In the genomic region with DNA sequence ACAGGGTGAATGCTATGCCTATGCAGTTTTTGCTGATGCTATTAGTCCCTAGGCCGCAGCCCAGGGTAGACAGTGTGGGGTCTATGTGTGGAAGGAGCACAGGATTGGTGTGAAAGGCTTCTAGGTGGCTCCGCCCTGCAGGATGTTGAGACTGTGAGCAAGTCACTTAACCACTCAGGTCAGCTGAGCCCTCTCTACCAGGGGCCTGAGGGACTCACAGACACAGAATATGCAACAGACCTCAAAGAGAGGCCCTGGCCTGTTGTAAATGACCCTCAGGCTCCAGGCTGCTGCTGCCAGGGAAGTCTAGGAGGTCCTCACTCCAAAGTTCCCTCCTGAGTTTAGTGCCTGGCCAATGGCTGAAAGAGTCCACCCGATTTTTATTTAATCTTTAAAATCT, we compare ENCODE assay signal across 23 cellular contexts. TPM values are rescaled to one million over a fixed set of nuclear protein-coding genes. Genes with fewer than 3 reads are reported as not detected.
A peak's percentile ranks its signal among the peaks of the same experiment; 100 is the strongest.
DNase-seq lines count a peak whose midpoint lies in the region; ATAC-seq and TF ChIP-seq lines count a peak whose summit lies in the region.
"Had no signal": no experiment of that assay in that cellular context is flagged by ENCODE, and none has a peak within 500 bp of the region (broad histone marks: within the 10 kb centered on the region; RNA-seq: fewer than 3 reads in every experiment).

No MANE protein-coding gene starts in this region.

- H3K4me3 ChIP-seq in HCT116 (replicated peaks in 1 of 2; ENCODE audit: low read depth in 1 of 2, low read length in 2 of 2) (no peak overlapping the region), endodermal cell (ENCODE audit: low read length) (no peak overlapping the region), mesendoderm (ENCODE audit: low read length) (no peak overlapping the region)
- H3K4me3 ChIP-seq: adrenal gland, BLaER1, breast epithelium, coronary artery had no signal

- peak overlapping the region; percentile 40 for H3K4me2 ChIP-seq in HCT116 (ENCODE audit: low read length)
- H3K4me2 ChIP-seq in mesendoderm (ENCODE audit: low read length) = no peak overlapping the region
- H3K4me2 ChIP-seq: BLaER1 had no signal

- H3K36me3 Mint-ChIP-seq in endodermal cell (ENCODE audit: low read depth) = peaks cover 12% of the 10 kb centered on the region
- no peaks in the 10 kb centered on the region for H3K36me3 Mint-ChIP-seq in osteocyte (ENCODE audit: unreplicated experiment)

- peaks cover 49% of the 10 kb centered on the region for H3K4me1 Mint-ChIP-seq in endodermal cell
- H3K4me1 Mint-ChIP-seq in osteocyte (ENCODE audit: unreplicated experiment) = peaks cover 9% of the 10 kb centered on the region

- peak overlapping the region; percentile 90 for H2AFZ ChIP-seq in HCT116 (ENCODE audit: low read depth, low read length, poor library complexity, severe bottlenecking)

- intact Hi-C loops in HCT116 (cut with micrococcal nuclease) (no loop called here), Right ventricle myocardium superior (cut with DNase I) (no loop called here)

- CTCF ChIA-PET in HCT116 (lab: Charles Lee) = no interaction called here

- no TSS peak for BruUV-seq in HCT116 (replicated peaks; lab: Mats Ljungman, UMichigan)

- H2AK5ac ChIP-seq in mesendoderm (ENCODE audit: low read length) = no peak overlapping the region

- H3K9me2 ChIP-seq in HCT116 (ENCODE audit: insufficient read depth) = no peaks in the 10 kb centered on the region

- 80 to 91% methylated on average over 2 to 3 of the region's 3 CpGs for WGBS in endodermal cell (ENCODE audit: insufficient coverage in 1 of 2, insufficient read length in 1 of 2), 2 experiments
- WGBS in mesendoderm (ENCODE audit: extremely low coverage, insufficient coverage, low lambda C conversion rate) = no CpG with 5 or more reads among the region's 3 CpGs

- H3K9me3 Mint-ChIP-seq in endodermal cell = no peaks in the 10 kb centered on the region
- no peaks in the 10 kb centered on the region for H3K9me3 Mint-ChIP-seq in osteocyte (ENCODE audit: unreplicated experiment)
- H3K9me3 Mint-ChIP-seq: activated T-cell treated with anti-CD3 and anti-CD28 coated beads, Interleukin-2, amount 50 U/mL, for 24 hours; nephron progenitor cell had no signal

- TF ChIP-seq RAD21 in HCT116 (IDR thresholded peaks at IDR 0.05; ENCODE audit: low read depth) = no peak

- H3K36me3 ChIP-seq in HCT116 (ENCODE audit: control insufficient read depth in 1 of 2, insufficient read depth in 2 of 2, low read length in 2 of 2) = no peaks in the 10 kb centered on the region
- no peaks in the 10 kb centered on the region for H3K36me3 ChIP-seq in endodermal cell (ENCODE audit: control insufficient read depth, insufficient read depth, low read length)
- H3K36me3 ChIP-seq in mesendoderm (ENCODE audit: control insufficient read depth, insufficient read depth, low read length) = no peaks in the 10 kb centered on the region
- H3K36me3 ChIP-seq: adrenal gland, BLaER1, breast epithelium had no signal

- no peaks in the 10 kb centered on the region for H3K79me2 ChIP-seq in HCT116 (ENCODE audit: insufficient read depth, low read length)
- no peaks in the 10 kb centered on the region for H3K79me2 ChIP-seq in mesendoderm (ENCODE audit: control insufficient read depth, insufficient read depth, low read length)

- H3K27me3 ChIP-seq in HCT116 (ENCODE audit: insufficient read depth, low read length) = no peaks in the 10 kb centered on the region
- H3K27me3 ChIP-seq in endodermal cell (ENCODE audit: control insufficient read depth, insufficient read depth, low read length, poor library complexity, severe bottlenecking) = no peaks in the 10 kb centered on the region
- no peaks in the 10 kb centered on the region for H3K27me3 ChIP-seq in mesendoderm (ENCODE audit: insufficient read depth, low read length, poor library complexity)

- no peak overlapping the region for H4K8ac ChIP-seq in mesendoderm (ENCODE audit: low read depth, low read length)

- H3K9ac ChIP-seq in HCT116 (ENCODE audit: low read length) = no peak overlapping the region
- no peak overlapping the region for H3K9ac ChIP-seq in endodermal cell (ENCODE audit: extremely low read depth, low read length, poor library complexity, severe bottlenecking)
- no peak overlapping the region for H3K9ac ChIP-seq in mesendoderm (ENCODE audit: low read length)
- H3K9ac ChIP-seq: BLaER1 had no signal

- no peak overlapping the region for H2BK15ac ChIP-seq in mesendoderm (replicated peaks; ENCODE audit: low read depth)

- peak overlapping the region; percentile 58 for H3K56ac ChIP-seq in mesendoderm (ENCODE audit: low read length)

- no peaks in the 10 kb centered on the region for H3K9me3 ChIP-seq in HCT116 (ENCODE audit: control insufficient read depth in 1 of 2, insufficient read depth in 1 of 2, low read depth in 1 of 2, low read length in 2 of 2)
- no peaks in the 10 kb centered on the region for H3K9me3 ChIP-seq in endodermal cell (ENCODE audit: control insufficient read depth, low read length)
- H3K9me3 ChIP-seq: adrenal gland, BLaER1, breast epithelium, Caco-2 had no signal

- H3K27ac ChIP-seq in HCT116 (ENCODE audit: low read depth, low read length) (no peak overlapping the region), endodermal cell (ENCODE audit: low read depth, low read length) (no peak overlapping the region), mesendoderm (ENCODE audit: low read depth, low read length) (peak overlapping the region; percentile 85)
- H3K27ac ChIP-seq: adrenal gland, BLaER1, breast epithelium, coronary artery had no signal

- DNase-seq in Daoy (ENCODE audit: low read depth) (peak; percentile 84), HCT116 (ENCODE audit: low read depth, low spot score) (no peak), endodermal cell (peak; percentile 77), mesendoderm (peak; percentile 92), osteocyte (ENCODE audit: extremely low spot score, unreplicated experiment) (no peak), Right ventricle myocardium superior (no peak)
- DNase-seq: activated CD4-positive, alpha-beta T cell treated with anti-CD3 and anti-CD28 coated beads for 1 hour; activated CD8-positive, alpha-beta T cell treated with anti-CD3 and anti-CD28 coated beads, Interleukin-2, amount 10 ng/mL, durations not matched to agents 7 days and 5 days; activated naive CD4-positive, alpha-beta T cell; activated T-cell treated with anti-CD3 and anti-CD28 coated beads, Interleukin-2, amount 50 U/mL, for 24 hours; NCI-H524 treated with DMSO at 0.1 percent for 48 hours; nephron progenitor cell; stimulated activated CD4-positive, alpha-beta T cell treated with anti-CD3 and anti-CD28 coated beads, Interleukin-1b, Interleukin-23, amount 100 ng/mL, for 48 hours; SW 1271 had no signal

- H3K4me3 Mint-ChIP-seq in endodermal cell = no peak overlapping the region
- no peak overlapping the region for H3K4me3 Mint-ChIP-seq in osteocyte (ENCODE audit: unreplicated experiment)
- H3K4me3 Mint-ChIP-seq: activated CD8-positive, alpha-beta T cell treated with anti-CD3 and anti-CD28 coated beads, Interleukin-2, amount 10 ng/mL, durations not matched to agents 7 days and 5 days; activated T-cell treated with anti-CD3 and anti-CD28 coated beads, Interleukin-2, amount 50 U/mL, for 24 hours had no signal

- H4K20me1 ChIP-seq in HCT116 (ENCODE audit: insufficient read depth) = no peaks in the 10 kb centered on the region
- H4K20me1 ChIP-seq: BLaER1 had no signal

- H3K27me3 Mint-ChIP-seq in endodermal cell (ENCODE audit: insufficient read depth) (no peaks in the 10 kb centered on the region), osteocyte (ENCODE audit: unreplicated experiment) (peaks cover 76% of the 10 kb centered on the region)

- H3K23ac ChIP-seq in mesendoderm (ENCODE audit: low read length) = no peak overlapping the region

- H3K27ac Mint-ChIP-seq in endodermal cell (no peak overlapping the region), osteocyte (ENCODE audit: unreplicated experiment) (no peak overlapping the region)
- H3K27ac Mint-ChIP-seq: activated CD8-positive, alpha-beta T cell treated with anti-CD3 and anti-CD28 coated beads, Interleukin-2, amount 10 ng/mL, durations not matched to agents 7 days and 5 days; activated T-cell treated with anti-CD3 and anti-CD28 coated beads, Interleukin-2, amount 50 U/mL, for 24 hours; nephron progenitor cell had no signal

- TF ChIP-seq POLR2A in HCT116 (IDR thresholded peaks at IDR 0.05; ENCODE audit: borderline replicate concordance, extremely low read depth, insufficient read depth, insufficient read length) = no peak

- TF ChIP-seq CTCF in HCT116 (IDR thresholded peaks at IDR 0.05 in 2 of 3, conservative IDR thresholded peaks at IDR 0.05 in 1 of 3; ENCODE audit: borderline replicate concordance in 1 of 3, insufficient read depth in 1 of 3, low read depth in 2 of 3, low read length in 2 of 3) = no peak
- no peak for TF ChIP-seq CTCF in endodermal cell (conservative IDR thresholded peaks at IDR 0.05)
- TF ChIP-seq CTCF in osteocyte (IDR thresholded peaks at IDR 0.05) = no peak

- ATAC-seq in HCT116 (peak; percentile 77), Right ventricle myocardium superior (ENCODE audit: poor library complexity) (no peak), HG03095 (IDR thresholded peaks at IDR 0.05; ENCODE audit: unreplicated experiment) (no peak), HG02884 (IDR thresholded peaks at IDR 0.05; ENCODE audit: unreplicated experiment) (no peak)
- ATAC-seq: activated CD8-positive, alpha-beta T cell treated with anti-CD3 and anti-CD28 coated beads, Interleukin-2, amount 10 ng/mL, durations not matched to agents 7 days and 5 days had no signal

- POLR2A ChIA-PET in HCT116 (lab: Charles Lee) = no interaction called here

- RAD21 ChIA-PET in HCT116 (lab: Charles Lee; ENCODE audit: low non-redundant PET in 1 of 2, low total read pairs in 2 of 2, uncharacterized antibody in 2 of 2, unreplicated experiment in 2 of 2) = no interaction called here

- no peak overlapping the region for H2BK120ac ChIP-seq in mesendoderm (ENCODE audit: low read depth, low read length)

- H4K5ac ChIP-seq in mesendoderm (ENCODE audit: low read length) = no peak overlapping the region

- H2BK5ac ChIP-seq in mesendoderm (ENCODE audit: low read length) = peak overlapping the region; percentile 20

- no peak overlapping the region for H3K4ac ChIP-seq in mesendoderm (ENCODE audit: low read depth, low read length)

- H3K4me1 ChIP-seq in HCT116 (ENCODE audit: control insufficient read depth in 1 of 2, insufficient read depth in 2 of 2, low read length in 2 of 2) (peaks cover 9 to 15% of the 10 kb centered on the region in 2 experiments; a peak in 3 of 4 replicates), endodermal cell (ENCODE audit: control insufficient read depth, insufficient read depth, low read length) (peaks cover 17% of the 10 kb centered on the region), mesendoderm (ENCODE audit: control insufficient read depth, low read depth, low read length) (peaks cover 20% of the 10 kb centered on the region)
- H3K4me1 ChIP-seq: BLaER1, breast epithelium, Caco-2 had no signal

- H3K18ac ChIP-seq in mesendoderm (ENCODE audit: low read length) = peak overlapping the region; percentile 22

- no peaks in the 10 kb centered on the region for H3K79me1 ChIP-seq in mesendoderm (ENCODE audit: low read length)

RNA-seq across cellular contexts. Expression of a gene that starts 11.0 kb away (rescaled TPM):
- total RNA-seq in Daoy (2014; rRNA removed; shearing (Covaris generic)) = 0.34 and 1.9 TPM in 2 replicates
- total RNA-seq in HCT116 (2021; ENCODE audit: unreplicated experiment) = not detected
- polyA plus RNA-seq in HCT116 (2012) = not detected in 2 replicates
- 1 to 10 TPM; 1.4 to 2.1 TPM for total RNA-seq in endodermal cell
- polyA plus RNA-seq in endodermal cell (2013, experiment 1 of 2) = 19.9 TPM
- polyA plus RNA-seq in endodermal cell (2013, experiment 2 of 2) = 15.9 TPM
- 1.9 TPM for polyA plus RNA-seq in mesendoderm (2013, experiment 1 of 2)
- polyA plus RNA-seq in mesendoderm (2013, experiment 2 of 2) = 1.9 TPM
- total RNA-seq in osteocyte = not detected in 2 replicates
- total RNA-seq in Right ventricle myocardium superior = not detected
- total RNA-seq: activated CD8-positive, alpha-beta T cell treated with anti-CD3 and anti-CD28 coated beads, Interleukin-2, amount 10 ng/mL, durations not matched to agents 7 days and 5 days; adrenal gland; breast epithelium; Caco-2; G401; posterior vena cava had no signal
- polyA plus RNA-seq: adrenal gland had no signal

Comparison
In these comparisons a context has a peak if more than half of its experiments do, and no peak if none do; other contexts are left out.
1. DNase-seq: peak in Daoy (single experiment), endodermal cell (single experiment) and mesendoderm (single experiment); none in HCT116 (single experiment), osteocyte (single experiment) and Right ventricle myocardium superior (single experiment).